ENCODE assay signal across 10 cellular contexts in genomic region chr22:19723165-19723989, GRCh38. TPM values are rescaled to one million over a fixed set of nuclear protein-coding genes. Genes with fewer than 3 reads are reported as not detected.
DNase-seq lines count a peak whose midpoint lies in the region; FAIRE-seq and TF ChIP-seq lines count a peak whose summit lies in the region.
"Had no signal": no experiment of that assay in that cellular context is flagged by ENCODE, and none has a peak within 500 bp of the region (broad histone marks: within the 10 kb centered on the region; RNA-seq: fewer than 3 reads in every experiment).

Gene GP1BB (plus strand): TSS chr22:19723539. CDS start chr22:19723570, 31 bp downstream.

- peaks cover 0 to 1% (median 0%) of the 10 kb centered on the region in 6 donors for H3K9me3 Mint-ChIP-seq in immature natural killer cell
- H3K9me3 Mint-ChIP-seq in HFFc6 = peaks cover 22% of the 10 kb centered on the region

- FAIRE-seq in GM19239 (lab: Jason Lieb, UNC) = no peak

- no peaks in the 10 kb centered on the region for H3K9me3 ChIP-seq in stomach

- peaks cover 9 to 23% (median 17%) of the 10 kb centered on the region in 3 donors for H3K27me3 Mint-ChIP-seq in immature natural killer cell (ENCODE audit: low read depth in 3 of 3)
- H3K27me3 Mint-ChIP-seq in HFFc6 (ENCODE audit: insufficient read depth) = peaks cover 3% of the 10 kb centered on the region; the same call in 1 of the 2 replicates

- peaks cover 0 to 88% (median 59%) of the 10 kb centered on the region in 3 donors for H3K27me3 ChIP-seq in stomach

- no peak for TF ChIP-seq EP300 in stomach (IDR thresholded peaks at IDR 0.05)

- TF ChIP-seq POLR2A in stomach (IDR thresholded peaks at IDR 0.05) = no peak

- H3K27ac Mint-ChIP-seq in immature natural killer cell (no peak within 1 kb of the TSS), HFFc6 (no peak within 1 kb of the TSS)

- no peak within 1 kb of the TSS for H3K27ac ChIP-seq in stomach
- H3K27ac ChIP-seq: SK-N-MC had no signal

- WGBS in stomach, 5 donors = 10 to 38% (median 14%) methylated on average over 40 to 85 of the region's 85 CpGs

- peak; percentile 67 for DNase-seq in activated CD4-positive, alpha-beta T cell treated with anti-CD3 and anti-CD28 coated beads for 48 hours
- no peak for DNase-seq in activated CD4-positive, alpha-beta T cell treated with anti-CD3 and anti-CD28 coated beads for 1 hour
- peak; percentile 34 for DNase-seq in activated naive CD4-positive, alpha-beta T cell treated with Interleukin-2 at 50 U/mL for 16 hours
- DNase-seq in immature natural killer cell = peak in 1 of 3 donors; percentile 9
- peak; percentile 68 for DNase-seq in stomach
- DNase-seq in GM19239 (ENCODE audit: insufficient read length, low spot score) = no peak
- DNase-seq in HFFc6 = no peak
- no peak for DNase-seq in NCI-H1092 (lab: John Stamatoyannopoulos, UW)

- no peaks in the 10 kb centered on the region for H3K36me3 Mint-ChIP-seq in immature natural killer cell
- peaks cover 10% of the 10 kb centered on the region for H3K36me3 Mint-ChIP-seq in HFFc6 (ENCODE audit: low read depth)

- peak within 1 kb of the TSS; percentile 23 to 49 (median 35) for H3K4me3 ChIP-seq in stomach
- H3K4me3 ChIP-seq: lung, SK-N-MC had no signal

- intact Hi-C loops in stomach (cut with DNase I; ENCODE audit: low total_unique reads) = no loop called here

- peaks cover 0 to 32% (median 16%) of the 10 kb centered on the region in 4 donors for H3K36me3 ChIP-seq in stomach

- H3K4me3 Mint-ChIP-seq in immature natural killer cell (peak within 1 kb of the TSS in 4 of 5 donors; percentile 17 to 65 (median 41)), HFFc6 (no peak within 1 kb of the TSS)

- TF ChIP-seq CTCF in stomach (IDR thresholded peaks at IDR 0.05) (no peak), HFFc6 (IDR thresholded peaks at IDR 0.05) (no peak)

- H3K4me1 Mint-ChIP-seq in immature natural killer cell (peaks cover 0 to 19% of the 10 kb centered on the region in 2 donors), HFFc6 (ENCODE audit: low read depth) (no peaks in the 10 kb centered on the region)

- peaks cover 30 to 44% (median 37%) of the 10 kb centered on the region in 4 donors for H3K4me1 ChIP-seq in stomach

RNA-seq across cellular contexts. Expression of gene GP1BB, which starts in this region (rescaled TPM):
- polyA plus RNA-seq in immature natural killer cell (10 to 100 TPM in 1 of 3 donors, under 1 TPM in 2; 0.53 to 10.1 (median 0.95) TPM), stomach (10 to 100 TPM in 1 of 3 donors, 1 to 10 TPM in 2; 5.5 to 12.4 (median 8.0) TPM)
- 10 to 100 TPM in 1 of 5 donors, 1 to 10 TPM in 2, not detected in 2; 2.4 to 27.8 (median 9.3) TPM for total RNA-seq in stomach
- 1 to 10 TPM in 1 of 6 experiments, under 1 TPM in 2, not detected in 3; 0.27 to 1.1 (median 0.41) TPM for total RNA-seq in HFFc6 (2021; fragmentation: NEBNext Ultra II Directional; extraction: Animal tissue kit (Norgen Biotek cat#: 25700))

Comparison
In these comparisons a context has a peak if more than half of its experiments do, and no peak if none do; other contexts are left out.
1. DNase-seq: peak in activated CD4-positive, alpha-beta T cell treated with anti-CD3 and anti-CD28 coated beads for 48 hours (single experiment), activated naive CD4-positive, alpha-beta T cell treated with Interleukin-2 at 50 U/mL for 16 hours (single experiment) and stomach (single experiment); none in activated CD4-positive, alpha-beta T cell treated with anti-CD3 and anti-CD28 coated beads for 1 hour (single experiment), GM19239 (single experiment), HFFc6 (single experiment) and NCI-H1092 (single experiment).